Comparison of ENCODE assay signal across 1 cellular context in the genomic region with DNA sequence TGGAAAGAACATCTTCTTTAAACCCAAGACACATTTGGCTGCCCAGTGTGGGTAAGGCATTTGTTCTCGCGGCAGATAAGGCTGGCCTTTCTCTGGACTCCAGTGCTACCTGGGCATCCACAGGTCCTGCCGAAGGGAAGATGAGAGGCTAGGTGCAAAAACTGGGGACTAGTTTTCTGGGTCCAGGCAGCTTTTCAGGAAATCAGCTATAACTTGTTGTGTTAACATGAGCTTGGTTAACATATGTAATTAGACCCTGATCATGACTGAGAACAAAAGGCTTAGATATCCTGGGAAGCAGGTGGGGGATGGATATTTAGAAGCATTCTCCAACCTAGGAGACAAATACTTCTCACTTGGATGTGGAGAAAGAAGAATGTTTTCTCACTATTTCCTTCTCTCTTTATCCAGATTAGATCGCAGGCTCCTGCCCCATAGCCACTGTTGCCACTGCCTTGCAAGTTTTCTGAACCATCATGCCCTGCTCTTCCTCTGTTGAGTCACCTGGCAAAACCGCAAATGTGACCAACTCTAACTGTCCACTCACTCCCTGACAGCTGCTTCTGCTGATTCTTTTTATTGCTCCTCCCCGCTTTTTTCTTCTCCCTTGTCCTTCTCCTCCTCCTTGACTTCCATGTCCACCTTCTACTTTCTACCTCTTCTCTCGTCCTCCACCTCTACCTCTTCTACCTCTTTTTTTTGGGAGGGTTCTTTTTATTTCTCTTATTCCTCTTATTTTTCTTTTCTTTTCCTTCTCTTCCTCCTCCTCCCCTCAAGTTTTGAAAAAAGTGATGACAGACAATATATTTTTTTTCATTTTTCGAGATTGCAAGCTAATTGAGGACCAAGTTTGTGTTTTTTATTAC.
TF ChIP-seq lines count a peak whose summit lies in the region.

No MANE protein-coding gene starts in this region.

TF ChIP-seq in K562, 482 proteins besides CTCF, POLR2A, EP300 and RAD21 (continued from another document and continues in another):
- TF ChIP-seq, protein P1, sequence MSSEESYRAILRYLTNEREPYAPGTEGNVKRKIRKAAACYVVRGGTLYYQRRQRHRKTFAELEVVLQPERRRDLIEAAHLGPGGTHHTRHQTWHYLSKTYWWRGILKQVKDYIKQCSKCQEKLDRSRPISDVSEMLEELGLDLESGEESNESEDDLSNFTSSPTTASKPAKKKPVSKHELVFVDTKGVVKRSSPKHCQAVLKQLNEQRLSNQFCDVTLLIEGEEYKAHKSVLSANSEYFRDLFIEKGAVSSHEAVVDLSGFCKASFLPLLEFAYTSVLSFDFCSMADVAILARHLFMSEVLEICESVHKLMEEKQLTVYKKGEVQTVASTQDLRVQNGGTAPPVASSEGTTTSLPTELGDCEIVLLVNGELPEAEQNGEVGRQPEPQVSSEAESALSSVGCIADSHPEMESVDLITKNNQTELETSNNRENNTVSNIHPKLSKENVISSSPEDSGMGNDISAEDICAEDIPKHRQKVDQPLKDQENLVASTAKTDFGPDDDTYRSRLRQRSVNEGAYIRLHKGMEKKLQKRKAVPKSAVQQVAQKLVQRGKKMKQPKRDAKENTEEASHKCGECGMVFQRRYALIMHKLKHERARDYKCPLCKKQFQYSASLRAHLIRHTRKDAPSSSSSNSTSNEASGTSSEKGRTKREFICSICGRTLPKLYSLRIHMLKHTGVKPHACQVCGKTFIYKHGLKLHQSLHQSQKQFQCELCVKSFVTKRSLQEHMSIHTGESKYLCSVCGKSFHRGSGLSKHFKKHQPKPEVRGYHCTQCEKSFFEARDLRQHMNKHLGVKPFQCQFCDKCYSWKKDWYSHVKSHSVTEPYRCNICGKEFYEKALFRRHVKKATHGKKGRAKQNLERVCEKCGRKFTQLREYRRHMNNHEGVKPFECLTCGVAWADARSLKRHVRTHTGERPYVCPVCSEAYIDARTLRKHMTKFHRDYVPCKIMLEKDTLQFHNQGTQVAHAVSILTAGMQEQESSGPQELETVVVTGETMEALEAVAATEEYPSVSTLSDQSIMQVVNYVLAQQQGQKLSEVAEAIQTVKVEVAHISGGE (CRISPR knock-in tag; IDR thresholded peaks at IDR 0.05), result peak in 1 of 3 experiments; percentile 44; a peak in 1 of 6 replicates
- TF ChIP-seq TARDBP (IDR thresholded peaks at IDR 0.05) (0 out of 2 replicates have a peak, but pooled peaks have one; percentile 28), ZNF717 (CRISPR knock-in tag; IDR thresholded peaks at IDR 0.05) (no peak), FOXK2 (conservative IDR thresholded peaks at IDR 0.05 in 1 of 2, IDR thresholded peaks at IDR 0.05 in 1 of 2; ENCODE audit: low read depth in 2 of 2) (peak; percentile 69 to 79), RHOXF2B (CRISPR knock-in tag; conservative IDR thresholded peaks at IDR 0.05) (no peak), ZNF316 (IDR thresholded peaks at IDR 0.05) (peak; percentile 90), MTF1 (CRISPR knock-in tag; IDR thresholded peaks at IDR 0.05; ENCODE audit: borderline replicate concordance) (no peak), CSDE1 (IDR thresholded peaks at IDR 0.05) (no peak), ZNF408 (CRISPR knock-in tag; IDR thresholded peaks at IDR 0.05; ENCODE audit: low read depth) (no peak), RFX1 (IDR thresholded peaks at IDR 0.05) (peak; percentile 57), CBFB (CRISPR knock-in tag; IDR thresholded peaks at IDR 0.05) (no peak), CCNT2 (IDR thresholded peaks at IDR 0.05; ENCODE audit: borderline replicate concordance, extremely low read depth, insufficient read length, low read depth, low read length) (peak; percentile 33), NELFE (IDR thresholded peaks at IDR 0.05; ENCODE audit: insufficient read depth, insufficient read length) (no peak), ZNF436 (CRISPR knock-in tag; IDR thresholded peaks at IDR 0.05) (no peak), SUPT5H (IDR thresholded peaks at IDR 0.05) (peak; percentile 48; the same call in 1 of the 2 replicates), FIP1L1 (IDR thresholded peaks at IDR 0.05; ENCODE audit: low read depth, low read length, poor library complexity, severe bottlenecking) (no peak), SMARCC2 (IDR thresholded peaks at IDR 0.05; ENCODE audit: low read depth) (peak; percentile 82; the same call in 1 of the 2 replicates), ZNF507 (tag; conservative IDR thresholded peaks at IDR 0.05) (no peak), KDM4B (IDR thresholded peaks at IDR 0.05; ENCODE audit: borderline replicate concordance in 2 of 2, low read depth in 1 of 2) (no peak), TCF7 (IDR thresholded peaks at IDR 0.05; ENCODE audit: borderline replicate concordance) (no peak), SREBF1 (IDR thresholded peaks at IDR 0.05; ENCODE audit: borderline replicate concordance, low read depth, low read length) (no peak), TEAD1 (CRISPR knock-in tag; IDR thresholded peaks at IDR 0.05) (peak in 1 of 2 experiments; percentile 67; a peak in 1 of 4 replicates), ZNF184 (CRISPR knock-in tag; IDR thresholded peaks at IDR 0.05) (no peak), ZBTB7A (IDR thresholded peaks at IDR 0.05; ENCODE audit: borderline replicate concordance, control insufficient read depth, low read depth, low read length) (no peak), HDAC6 (IDR thresholded peaks at IDR 0.05; ENCODE audit: low read depth, low read length) (no peak), SRSF3 (IDR thresholded peaks at IDR 0.05; ENCODE audit: insufficient read depth, low read length) (no peak)
- TF ChIP-seq, protein P2, sequence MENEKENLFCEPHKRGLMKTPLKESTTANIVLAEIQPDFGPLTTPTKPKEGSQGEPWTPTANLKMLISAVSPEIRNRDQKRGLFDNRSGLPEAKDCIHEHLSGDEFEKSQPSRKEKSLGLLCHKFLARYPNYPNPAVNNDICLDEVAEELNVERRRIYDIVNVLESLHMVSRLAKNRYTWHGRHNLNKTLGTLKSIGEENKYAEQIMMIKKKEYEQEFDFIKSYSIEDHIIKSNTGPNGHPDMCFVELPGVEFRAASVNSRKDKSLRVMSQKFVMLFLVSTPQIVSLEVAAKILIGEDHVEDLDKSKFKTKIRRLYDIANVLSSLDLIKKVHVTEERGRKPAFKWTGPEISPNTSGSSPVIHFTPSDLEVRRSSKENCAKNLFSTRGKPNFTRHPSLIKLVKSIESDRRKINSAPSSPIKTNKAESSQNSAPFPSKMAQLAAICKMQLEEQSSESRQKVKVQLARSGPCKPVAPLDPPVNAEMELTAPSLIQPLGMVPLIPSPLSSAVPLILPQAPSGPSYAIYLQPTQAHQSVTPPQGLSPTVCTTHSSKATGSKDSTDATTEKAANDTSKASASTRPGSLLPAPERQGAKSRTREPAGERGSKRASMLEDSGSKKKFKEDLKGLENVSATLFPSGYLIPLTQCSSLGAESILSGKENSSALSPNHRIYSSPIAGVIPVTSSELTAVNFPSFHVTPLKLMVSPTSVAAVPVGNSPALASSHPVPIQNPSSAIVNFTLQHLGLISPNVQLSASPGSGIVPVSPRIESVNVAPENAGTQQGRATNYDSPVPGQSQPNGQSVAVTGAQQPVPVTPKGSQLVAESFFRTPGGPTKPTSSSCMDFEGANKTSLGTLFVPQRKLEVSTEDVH (IDR thresholded peaks at IDR 0.05; ENCODE audit: low read depth, partially characterized antibody), result peak; percentile 69
- TF ChIP-seq, protein P3, sequence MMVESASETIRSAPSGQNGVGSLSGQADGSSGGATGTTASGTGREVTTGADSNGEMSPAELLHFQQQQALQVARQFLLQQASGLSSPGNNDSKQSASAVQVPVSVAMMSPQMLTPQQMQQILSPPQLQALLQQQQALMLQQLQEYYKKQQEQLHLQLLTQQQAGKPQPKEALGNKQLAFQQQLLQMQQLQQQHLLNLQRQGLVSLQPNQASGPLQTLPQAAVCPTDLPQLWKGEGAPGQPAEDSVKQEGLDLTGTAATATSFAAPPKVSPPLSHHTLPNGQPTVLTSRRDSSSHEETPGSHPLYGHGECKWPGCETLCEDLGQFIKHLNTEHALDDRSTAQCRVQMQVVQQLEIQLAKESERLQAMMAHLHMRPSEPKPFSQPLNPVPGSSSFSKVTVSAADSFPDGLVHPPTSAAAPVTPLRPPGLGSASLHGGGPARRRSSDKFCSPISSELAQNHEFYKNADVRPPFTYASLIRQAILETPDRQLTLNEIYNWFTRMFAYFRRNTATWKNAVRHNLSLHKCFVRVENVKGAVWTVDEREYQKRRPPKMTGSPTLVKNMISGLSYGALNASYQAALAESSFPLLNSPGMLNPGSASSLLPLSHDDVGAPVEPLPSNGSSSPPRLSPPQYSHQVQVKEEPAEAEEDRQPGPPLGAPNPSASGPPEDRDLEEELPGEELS (CRISPR knock-in tag; IDR thresholded peaks at IDR 0.05; ENCODE audit: borderline replicate concordance), result no peak
- TF ChIP-seq, protein P4, sequence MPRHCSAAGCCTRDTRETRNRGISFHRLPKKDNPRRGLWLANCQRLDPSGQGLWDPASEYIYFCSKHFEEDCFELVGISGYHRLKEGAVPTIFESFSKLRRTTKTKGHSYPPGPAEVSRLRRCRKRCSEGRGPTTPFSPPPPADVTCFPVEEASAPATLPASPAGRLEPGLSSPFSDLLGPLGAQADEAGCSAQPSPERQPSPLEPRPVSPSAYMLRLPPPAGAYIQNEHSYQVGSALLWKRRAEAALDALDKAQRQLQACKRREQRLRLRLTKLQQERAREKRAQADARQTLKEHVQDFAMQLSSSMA (CRISPR knock-in tag; IDR thresholded peaks at IDR 0.05), result peak; percentile 12; the same call in 1 of the 2 replicates
- TF ChIP-seq, protein P5, sequence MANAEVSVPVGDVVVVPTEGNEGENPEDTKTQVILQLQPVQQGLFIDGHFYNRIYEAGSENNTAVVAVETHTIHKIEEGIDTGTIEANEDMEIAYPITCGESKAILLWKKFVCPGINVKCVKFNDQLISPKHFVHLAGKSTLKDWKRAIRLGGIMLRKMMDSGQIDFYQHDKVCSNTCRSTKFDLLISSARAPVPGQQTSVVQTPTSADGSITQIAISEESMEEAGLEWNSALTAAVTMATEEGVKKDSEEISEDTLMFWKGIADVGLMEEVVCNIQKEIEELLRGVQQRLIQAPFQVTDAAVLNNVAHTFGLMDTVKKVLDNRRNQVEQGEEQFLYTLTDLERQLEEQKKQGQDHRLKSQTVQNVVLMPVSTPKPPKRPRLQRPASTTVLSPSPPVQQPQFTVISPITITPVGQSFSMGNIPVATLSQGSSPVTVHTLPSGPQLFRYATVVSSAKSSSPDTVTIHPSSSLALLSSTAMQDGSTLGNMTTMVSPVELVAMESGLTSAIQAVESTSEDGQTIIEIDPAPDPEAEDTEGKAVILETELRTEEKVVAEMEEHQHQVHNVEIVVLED (CRISPR knock-in tag; IDR thresholded peaks at IDR 0.05), result no peak
- TF ChIP-seq, protein P6, sequence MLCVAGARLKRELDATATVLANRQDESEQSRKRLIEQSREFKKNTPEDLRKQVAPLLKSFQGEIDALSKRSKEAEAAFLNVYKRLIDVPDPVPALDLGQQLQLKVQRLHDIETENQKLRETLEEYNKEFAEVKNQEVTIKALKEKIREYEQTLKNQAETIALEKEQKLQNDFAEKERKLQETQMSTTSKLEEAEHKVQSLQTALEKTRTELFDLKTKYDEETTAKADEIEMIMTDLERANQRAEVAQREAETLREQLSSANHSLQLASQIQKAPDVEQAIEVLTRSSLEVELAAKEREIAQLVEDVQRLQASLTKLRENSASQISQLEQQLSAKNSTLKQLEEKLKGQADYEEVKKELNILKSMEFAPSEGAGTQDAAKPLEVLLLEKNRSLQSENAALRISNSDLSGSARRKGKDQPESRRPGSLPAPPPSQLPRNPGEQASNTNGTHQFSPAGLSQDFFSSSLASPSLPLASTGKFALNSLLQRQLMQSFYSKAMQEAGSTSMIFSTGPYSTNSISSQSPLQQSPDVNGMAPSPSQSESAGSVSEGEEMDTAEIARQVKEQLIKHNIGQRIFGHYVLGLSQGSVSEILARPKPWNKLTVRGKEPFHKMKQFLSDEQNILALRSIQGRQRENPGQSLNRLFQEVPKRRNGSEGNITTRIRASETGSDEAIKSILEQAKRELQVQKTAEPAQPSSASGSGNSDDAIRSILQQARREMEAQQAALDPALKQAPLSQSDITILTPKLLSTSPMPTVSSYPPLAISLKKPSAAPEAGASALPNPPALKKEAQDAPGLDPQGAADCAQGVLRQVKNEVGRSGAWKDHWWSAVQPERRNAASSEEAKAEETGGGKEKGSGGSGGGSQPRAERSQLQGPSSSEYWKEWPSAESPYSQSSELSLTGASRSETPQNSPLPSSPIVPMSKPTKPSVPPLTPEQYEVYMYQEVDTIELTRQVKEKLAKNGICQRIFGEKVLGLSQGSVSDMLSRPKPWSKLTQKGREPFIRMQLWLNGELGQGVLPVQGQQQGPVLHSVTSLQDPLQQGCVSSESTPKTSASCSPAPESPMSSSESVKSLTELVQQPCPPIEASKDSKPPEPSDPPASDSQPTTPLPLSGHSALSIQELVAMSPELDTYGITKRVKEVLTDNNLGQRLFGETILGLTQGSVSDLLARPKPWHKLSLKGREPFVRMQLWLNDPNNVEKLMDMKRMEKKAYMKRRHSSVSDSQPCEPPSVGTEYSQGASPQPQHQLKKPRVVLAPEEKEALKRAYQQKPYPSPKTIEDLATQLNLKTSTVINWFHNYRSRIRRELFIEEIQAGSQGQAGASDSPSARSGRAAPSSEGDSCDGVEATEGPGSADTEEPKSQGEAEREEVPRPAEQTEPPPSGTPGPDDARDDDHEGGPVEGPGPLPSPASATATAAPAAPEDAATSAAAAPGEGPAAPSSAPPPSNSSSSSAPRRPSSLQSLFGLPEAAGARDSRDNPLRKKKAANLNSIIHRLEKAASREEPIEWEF (CRISPR knock-in tag; IDR thresholded peaks at IDR 0.05), result peak; percentile 84; the same call in 1 of the 2 replicates
- TF ChIP-seq, protein P7, sequence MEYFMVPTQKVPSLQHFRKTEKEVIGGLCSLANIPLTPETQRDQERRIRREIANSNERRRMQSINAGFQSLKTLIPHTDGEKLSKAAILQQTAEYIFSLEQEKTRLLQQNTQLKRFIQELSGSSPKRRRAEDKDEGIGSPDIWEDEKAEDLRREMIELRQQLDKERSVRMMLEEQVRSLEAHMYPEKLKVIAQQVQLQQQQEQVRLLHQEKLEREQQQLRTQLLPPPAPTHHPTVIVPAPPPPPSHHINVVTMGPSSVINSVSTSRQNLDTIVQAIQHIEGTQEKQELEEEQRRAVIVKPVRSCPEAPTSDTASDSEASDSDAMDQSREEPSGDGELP (CRISPR knock-in tag; IDR thresholded peaks at IDR 0.05; ENCODE audit: borderline replicate concordance), result no peak; the same call in 1 of the 2 replicates
- TF ChIP-seq, protein P8, sequence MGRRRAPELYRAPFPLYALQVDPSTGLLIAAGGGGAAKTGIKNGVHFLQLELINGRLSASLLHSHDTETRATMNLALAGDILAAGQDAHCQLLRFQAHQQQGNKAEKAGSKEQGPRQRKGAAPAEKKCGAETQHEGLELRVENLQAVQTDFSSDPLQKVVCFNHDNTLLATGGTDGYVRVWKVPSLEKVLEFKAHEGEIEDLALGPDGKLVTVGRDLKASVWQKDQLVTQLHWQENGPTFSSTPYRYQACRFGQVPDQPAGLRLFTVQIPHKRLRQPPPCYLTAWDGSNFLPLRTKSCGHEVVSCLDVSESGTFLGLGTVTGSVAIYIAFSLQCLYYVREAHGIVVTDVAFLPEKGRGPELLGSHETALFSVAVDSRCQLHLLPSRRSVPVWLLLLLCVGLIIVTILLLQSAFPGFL (CRISPR knock-in tag; IDR thresholded peaks at IDR 0.05), result no peak
- TF ChIP-seq, protein P9, sequence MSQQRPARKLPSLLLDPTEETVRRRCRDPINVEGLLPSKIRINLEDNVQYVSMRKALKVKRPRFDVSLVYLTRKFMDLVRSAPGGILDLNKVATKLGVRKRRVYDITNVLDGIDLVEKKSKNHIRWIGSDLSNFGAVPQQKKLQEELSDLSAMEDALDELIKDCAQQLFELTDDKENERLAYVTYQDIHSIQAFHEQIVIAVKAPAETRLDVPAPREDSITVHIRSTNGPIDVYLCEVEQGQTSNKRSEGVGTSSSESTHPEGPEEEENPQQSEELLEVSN (IDR thresholded peaks at IDR 0.05; ENCODE audit: borderline replicate concordance in 1 of 2, extremely low read depth in 1 of 2, insufficient read depth in 1 of 2, insufficient read length in 1 of 2, low read depth in 1 of 2, low read length in 1 of 2, poor library complexity in 1 of 2, severe bottlenecking in 1 of 2), result no peak
